In the genomic region with DNA sequence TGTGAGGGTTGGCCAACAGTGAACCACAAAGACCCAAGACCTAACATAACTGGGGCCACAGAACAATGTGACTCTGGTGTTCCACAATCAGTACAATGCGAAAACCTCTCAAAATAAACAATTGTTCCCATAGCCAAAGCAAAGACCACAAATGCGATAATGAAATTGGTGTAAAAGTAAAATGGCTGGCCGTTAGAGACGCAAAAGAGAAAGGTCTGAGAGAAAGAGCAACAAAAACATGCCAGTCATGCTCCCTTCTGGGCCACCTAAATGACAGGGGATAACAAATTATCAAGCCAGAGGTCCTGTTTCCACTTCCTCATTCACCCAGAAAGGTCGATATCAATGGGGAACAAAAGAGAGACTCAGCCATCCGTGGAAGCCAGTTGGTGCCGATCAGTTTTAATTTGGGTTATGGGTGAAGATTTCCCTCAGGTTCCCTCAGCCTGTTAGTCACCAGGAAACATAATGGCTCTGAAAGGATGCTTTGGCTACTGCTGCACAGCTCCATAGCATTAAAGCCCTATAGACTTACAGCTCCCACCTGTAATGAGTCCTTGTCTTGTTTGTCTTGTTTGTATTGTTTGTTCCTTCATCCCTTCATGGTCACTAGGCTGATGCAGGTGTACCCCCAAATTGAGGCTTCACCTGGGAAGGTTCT, we compare ENCODE assay signal across 1 cellular context.
TF ChIP-seq lines count a peak whose summit lies in the region.

No MANE protein-coding gene starts in this region.

TF ChIP-seq in K562, 482 proteins besides CTCF, POLR2A, EP300 and RAD21 (continued from another document):
- TF ChIP-seq, protein P1, sequence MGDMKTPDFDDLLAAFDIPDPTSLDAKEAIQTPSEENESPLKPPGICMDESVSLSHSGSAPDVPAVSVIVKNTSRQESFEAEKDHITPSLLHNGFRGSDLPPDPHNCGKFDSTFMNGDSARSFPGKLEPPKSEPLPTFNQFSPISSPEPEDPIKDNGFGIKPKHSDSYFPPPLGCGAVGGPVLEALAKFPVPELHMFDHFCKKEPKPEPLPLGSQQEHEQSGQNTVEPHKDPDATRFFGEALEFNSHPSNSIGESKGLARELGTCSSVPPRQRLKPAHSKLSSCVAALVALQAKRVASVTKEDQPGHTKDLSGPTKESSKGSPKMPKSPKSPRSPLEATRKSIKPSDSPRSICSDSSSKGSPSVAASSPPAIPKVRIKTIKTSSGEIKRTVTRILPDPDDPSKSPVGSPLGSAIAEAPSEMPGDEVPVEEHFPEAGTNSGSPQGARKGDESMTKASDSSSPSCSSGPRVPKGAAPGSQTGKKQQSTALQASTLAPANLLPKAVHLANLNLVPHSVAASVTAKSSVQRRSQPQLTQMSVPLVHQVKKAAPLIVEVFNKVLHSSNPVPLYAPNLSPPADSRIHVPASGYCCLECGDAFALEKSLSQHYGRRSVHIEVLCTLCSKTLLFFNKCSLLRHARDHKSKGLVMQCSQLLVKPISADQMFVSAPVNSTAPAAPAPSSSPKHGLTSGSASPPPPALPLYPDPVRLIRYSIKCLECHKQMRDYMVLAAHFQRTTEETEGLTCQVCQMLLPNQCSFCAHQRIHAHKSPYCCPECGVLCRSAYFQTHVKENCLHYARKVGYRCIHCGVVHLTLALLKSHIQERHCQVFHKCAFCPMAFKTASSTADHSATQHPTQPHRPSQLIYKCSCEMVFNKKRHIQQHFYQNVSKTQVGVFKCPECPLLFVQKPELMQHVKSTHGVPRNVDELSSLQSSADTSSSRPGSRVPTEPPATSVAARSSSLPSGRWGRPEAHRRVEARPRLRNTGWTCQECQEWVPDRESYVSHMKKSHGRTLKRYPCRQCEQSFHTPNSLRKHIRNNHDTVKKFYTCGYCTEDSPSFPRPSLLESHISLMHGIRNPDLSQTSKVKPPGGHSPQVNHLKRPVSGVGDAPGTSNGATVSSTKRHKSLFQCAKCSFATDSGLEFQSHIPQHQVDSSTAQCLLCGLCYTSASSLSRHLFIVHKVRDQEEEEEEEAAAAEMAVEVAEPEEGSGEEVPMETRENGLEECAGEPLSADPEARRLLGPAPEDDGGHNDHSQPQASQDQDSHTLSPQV (IDR thresholded peaks at IDR 0.05): 0 out of 2 replicates have a peak, but pooled peaks have one; percentile 36
- TF ChIP-seq, protein P2, sequence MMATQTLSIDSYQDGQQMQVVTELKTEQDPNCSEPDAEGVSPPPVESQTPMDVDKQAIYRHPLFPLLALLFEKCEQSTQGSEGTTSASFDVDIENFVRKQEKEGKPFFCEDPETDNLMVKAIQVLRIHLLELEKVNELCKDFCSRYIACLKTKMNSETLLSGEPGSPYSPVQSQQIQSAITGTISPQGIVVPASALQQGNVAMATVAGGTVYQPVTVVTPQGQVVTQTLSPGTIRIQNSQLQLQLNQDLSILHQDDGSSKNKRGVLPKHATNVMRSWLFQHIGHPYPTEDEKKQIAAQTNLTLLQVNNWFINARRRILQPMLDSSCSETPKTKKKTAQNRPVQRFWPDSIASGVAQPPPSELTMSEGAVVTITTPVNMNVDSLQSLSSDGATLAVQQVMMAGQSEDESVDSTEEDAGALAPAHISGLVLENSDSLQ (IDR thresholded peaks at IDR 0.05): peak; percentile 81
